In the genomic region with DNA sequence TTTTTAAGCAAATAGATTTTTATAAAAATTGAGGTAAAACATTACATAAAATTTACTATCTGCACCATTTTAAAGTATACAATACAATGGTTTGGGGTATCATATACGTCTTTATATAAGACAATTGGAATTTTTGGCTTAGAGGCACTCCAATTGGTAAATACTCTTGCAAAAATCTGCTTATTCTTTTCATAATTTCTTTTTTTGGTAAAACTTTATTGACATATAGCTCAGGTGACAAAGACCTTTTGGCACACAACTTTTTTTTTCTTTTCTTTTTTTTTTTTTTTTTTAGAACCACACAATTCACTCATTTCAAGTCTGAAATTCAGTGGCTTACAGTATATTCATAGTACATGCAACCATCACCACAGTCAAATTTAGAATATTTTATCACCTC, we compare ENCODE assay signal across 19 cellular contexts. TPM values are rescaled to one million over a fixed set of nuclear protein-coding genes. Genes with fewer than 3 reads are reported as not detected.
DNase-seq lines count a peak whose midpoint lies in the region; ATAC-seq, FAIRE-seq and TF ChIP-seq lines count a peak whose summit lies in the region.
"Had no signal": no experiment of that assay in that cellular context is flagged by ENCODE, and none has a peak within 500 bp of the region (broad histone marks: within the 10 kb centered on the region; RNA-seq: fewer than 3 reads in every experiment).

No MANE protein-coding gene starts in this region.

- TF ChIP-seq CTCF in HepG2 (CRISPR knock-in tag; IDR thresholded peaks at IDR 0.05) = no peak
- no peak for TF ChIP-seq CTCF in right lobe of liver (IDR thresholded peaks at IDR 0.05)
- no peak for TF ChIP-seq CTCF in kidney (IDR thresholded peaks at IDR 0.05; ENCODE audit: borderline replicate concordance, extremely low read depth, insufficient read depth)
- TF ChIP-seq CTCF in PC-3 (conservative IDR thresholded peaks at IDR 0.05; ENCODE audit: low read depth, low read length) = no peak

- CTCF ChIA-PET in HepG2 (lab: Yijun Ruan, JAX; ENCODE audit: low intra/inter-chr PET ratio, low total read pairs) = no interaction called here
- CTCF ChIA-PET in PC-3 (lab: Charles Lee) = interaction anchor here (0.6 kb wide), 1 partner anchor 81 kb away, joined by 7 read pairs; no protein-coding TSS in a partner anchor

- no peak for TF ChIP-seq RAD21 in HepG2 (CRISPR knock-in tag; IDR thresholded peaks at IDR 0.05)

- H3K36me3 ChIP-seq in HepG2 (replicated peaks in 1 of 2; ENCODE audit: control insufficient read depth in 1 of 2, insufficient read depth in 2 of 2, low read length in 2 of 2) (peaks cover 17 to 59% of the 10 kb centered on the region in 2 experiments), right lobe of liver (peaks cover 0 to 4% (median 0%) of the 10 kb centered on the region in 4 donors), kidney (ENCODE audit: control insufficient read depth in 1 of 2, insufficient read depth in 2 of 2, low read length in 2 of 2) (no peaks in the 10 kb centered on the region), PC-3 (ENCODE audit: low read depth, low read length) (no peaks in the 10 kb centered on the region)
- H3K36me3 ChIP-seq: BE2C had no signal

- peaks cover 54% of the 10 kb centered on the region for H3K36me3 Mint-ChIP-seq in stimulated activated memory B cell treated with anti-CD40 and anti-IgM and Interleukin-4, amounts not matched to agents 10 μg/mL and 1 μg/mL and 100 μg/mL, for 72 hours

- intact Hi-C loops in HepG2 (cut with micrococcal nuclease; ENCODE audit: unreplicated experiment) = no loop called here
- intact Hi-C loops in right lobe of liver (cut with DNase I) = no loop called here
- intact Hi-C loops in kidney (cut with DNase I) = no loop called here
- intact Hi-C loops in PC-3 (cut with micrococcal nuclease) = no loop called here

- FAIRE-seq in HepG2 (lab: Jason Lieb, UNC) = no peak
- FAIRE-seq in kidney (lab: Jason Lieb, UNC) = peak; percentile 19
- FAIRE-seq: GM12891, GM19239, H1 had no signal

- H2AFZ ChIP-seq in HepG2 (ENCODE audit: low read length) (no peak overlapping the region), PC-3 (ENCODE audit: low read length) (no peak overlapping the region)

- H4K20me1 ChIP-seq in HepG2 (ENCODE audit: insufficient read depth, low read length) = no peaks in the 10 kb centered on the region
- no peaks in the 10 kb centered on the region for H4K20me1 ChIP-seq in PC-3 (ENCODE audit: low read length)

- H3K27ac Mint-ChIP-seq in stimulated activated memory B cell treated with anti-CD40 and anti-IgM and Interleukin-4, amounts not matched to agents 10 μg/mL and 1 μg/mL and 100 μg/mL, for 72 hours = peak overlapping the region; percentile 52
- H3K27ac Mint-ChIP-seq: H9 had no signal

- no peaks in the 10 kb centered on the region for H3K9me2 ChIP-seq in PC-3 (replicated peaks; ENCODE audit: low read length)

- no peaks in the 10 kb centered on the region for H3K79me2 ChIP-seq in HepG2 (ENCODE audit: insufficient read depth, low read length)
- H3K79me2 ChIP-seq in PC-3 (ENCODE audit: low read length) = no peaks in the 10 kb centered on the region

- H3K9me3 ChIP-seq in HepG2 (ENCODE audit: low read length) (no peaks in the 10 kb centered on the region), right lobe of liver (no peaks in the 10 kb centered on the region), kidney (ENCODE audit: control insufficient read depth in 1 of 2, low read length in 2 of 2) (no peaks in the 10 kb centered on the region), PC-3 (ENCODE audit: low read length) (no peaks in the 10 kb centered on the region)
- H3K9me3 ChIP-seq: BE2C had no signal

- H3K4me1 ChIP-seq in HepG2 (ENCODE audit: insufficient read depth, low read length) (no peaks in the 10 kb centered on the region), right lobe of liver (no peaks in the 10 kb centered on the region), kidney (ENCODE audit: control insufficient read depth in 1 of 2, insufficient read depth in 1 of 2, low read depth in 1 of 2, low read length in 2 of 2) (no peaks in the 10 kb centered on the region), PC-3 (ENCODE audit: insufficient read depth, low read length) (no peaks in the 10 kb centered on the region)
- H3K4me1 ChIP-seq: BE2C had no signal

- no peak for DNase-seq in HepG2 (ENCODE audit: low spot score)
- DNase-seq in right lobe of liver = no peak
- DNase-seq in kidney = no peak
- no peak for DNase-seq in stimulated activated naive CD4-positive, alpha-beta T cell treated with Interleukin-2 at 50 U/mL for 16 hours (lab: John Stamatoyannopoulos, UW)
- DNase-seq in PC-3 = no peak
- DNase-seq: BE2C; C1 segment of cervical spinal cord; CD4-positive, CD25-positive, alpha-beta regulatory T cell; CD8-positive, alpha-beta memory T cell; COR-L47; DMS 273 treated with DMSO at 0.1 percent for 48 hours; DMS53; DND-41; EL; H9 had no signal

- no peaks in the 10 kb centered on the region for H3K27me3 ChIP-seq in HepG2 (ENCODE audit: control insufficient read depth in 1 of 2, insufficient read depth in 2 of 2, low read length in 2 of 2)
- no peaks in the 10 kb centered on the region for H3K27me3 ChIP-seq in right lobe of liver
- H3K27me3 ChIP-seq in PC-3 (ENCODE audit: low read length) = no peaks in the 10 kb centered on the region
- H3K27me3 ChIP-seq: BE2C had no signal

- WGBS in HepG2 (ENCODE audit: low lambda C conversion rate) = 98% methylated on average over 1 of the region's 1 CpG
- WGBS in right lobe of liver (ENCODE audit: insufficient coverage, low coverage, low lambda C conversion rate, missing lambda C conversion rate) = 82% methylated on average over 1 of the region's 1 CpG

- no TSS peak for BruUV-seq in HepG2 (replicated peaks; lab: Mats Ljungman, UMichigan)
- no TSS peak for BruUV-seq in PC-3 (replicated peaks; lab: Mats Ljungman, UMichigan)

- no peak overlapping the region for H3K9ac ChIP-seq in HepG2 (ENCODE audit: insufficient read depth, low read depth, low read length)
- no peak overlapping the region for H3K9ac ChIP-seq in kidney (ENCODE audit: low read length in 2 of 2)
- no peak overlapping the region for H3K9ac ChIP-seq in PC-3 (ENCODE audit: low read length)

- no peaks in the 10 kb centered on the region for H3K9me3 Mint-ChIP-seq in stimulated activated memory B cell treated with anti-CD40 and anti-IgM and Interleukin-4, amounts not matched to agents 10 μg/mL and 1 μg/mL and 100 μg/mL, for 72 hours
- H3K9me3 Mint-ChIP-seq: CD4-positive, CD25-positive, alpha-beta regulatory T cell; CD8-positive, alpha-beta memory T cell; H9 had no signal

- H3K4me3 Mint-ChIP-seq in stimulated activated memory B cell treated with anti-CD40 and anti-IgM and Interleukin-4, amounts not matched to agents 10 μg/mL and 1 μg/mL and 100 μg/mL, for 72 hours = no peak overlapping the region
- H3K4me3 Mint-ChIP-seq: CD4-positive, CD25-positive, alpha-beta regulatory T cell; CD8-positive, alpha-beta memory T cell; H9 had no signal

- H3K4me2 ChIP-seq in HepG2 (ENCODE audit: low read depth, low read length) (no peak overlapping the region), PC-3 (ENCODE audit: low read length) (no peak overlapping the region)

- TF ChIP-seq POLR2A in HepG2 (IDR thresholded peaks at IDR 0.05; ENCODE audit: insufficient read depth in 1 of 2, low read depth in 2 of 2, low read length in 2 of 2) (no peak), right lobe of liver (IDR thresholded peaks at IDR 0.05) (no peak)

- peaks cover 12% of the 10 kb centered on the region for H3K4me1 Mint-ChIP-seq in stimulated activated memory B cell treated with anti-CD40 and anti-IgM and Interleukin-4, amounts not matched to agents 10 μg/mL and 1 μg/mL and 100 μg/mL, for 72 hours

- ATAC-seq in HepG2 (no peak), right lobe of liver (no peak), PC-3 (no peak)
- no peak for ATAC-seq in stimulated activated memory B cell treated with anti-CD40 and anti-IgM and Interleukin-4, amounts not matched to agents 10 μg/mL and 1 μg/mL and 100 μg/mL, for 72 hours

- no peak for TF ChIP-seq EP300 in HepG2 (IDR thresholded peaks at IDR 0.05; ENCODE audit: low read depth in 2 of 2, low read length in 2 of 2)
- TF ChIP-seq EP300 in HepG2 (CRISPR knock-in tag; IDR thresholded peaks at IDR 0.05; ENCODE audit: borderline replicate concordance) = no peak

- no peaks in the 10 kb centered on the region for H3K27me3 Mint-ChIP-seq in stimulated activated memory B cell treated with anti-CD40 and anti-IgM and Interleukin-4, amounts not matched to agents 10 μg/mL and 1 μg/mL and 100 μg/mL, for 72 hours
- H3K27me3 Mint-ChIP-seq: CD4-positive, CD25-positive, alpha-beta regulatory T cell had no signal

- in situ Hi-C loops in HepG2 (cut with HindIII; ENCODE audit: extremely low pct_ligation_motif_present, low pct_unique_long_range_greater_than_20kb) = no loop called here

- no peaks in the 10 kb centered on the region for H3F3A ChIP-seq in PC-3 (ENCODE audit: low read length, unreplicated experiment)

- H3K4me3 ChIP-seq in HepG2 (replicated peaks in 1 of 3; ENCODE audit: insufficient read depth in 1 of 3, low read depth in 2 of 3, low read length in 3 of 3) (no peak overlapping the region), right lobe of liver (no peak overlapping the region), kidney (ENCODE audit: low read length in 2 of 2) (no peak overlapping the region), PC-3 (ENCODE audit: low read length) (no peak overlapping the region)

- H3K27ac ChIP-seq in HepG2 (ENCODE audit: extremely low read length, insufficient read depth, low read length) (no peak overlapping the region), right lobe of liver (no peak overlapping the region), kidney (ENCODE audit: low read depth in 2 of 2, low read length in 2 of 2) (no peak overlapping the region), PC-3 (ENCODE audit: low read length) (no peak overlapping the region)

- POLR2A ChIA-PET in HepG2 (lab: Yijun Ruan, JAX) = interaction anchor here (0.7 kb wide), 1 partner anchor 18 kb away, joined by 4 read pairs; no protein-coding TSS in a partner anchor
- POLR2A ChIA-PET in PC-3 (lab: Charles Lee; ENCODE audit: unreplicated experiment) = no interaction called here

RNA-seq across cellular contexts. Expression of gene ATG16L2, which starts 57.8 kb away (rescaled TPM):
- 0.79 and 6.2 TPM in 2 replicates for total RNA-seq in HepG2 (2016; rRNA removed; fragmentation: Illumina TruSeq; extraction: Trizol)
- total RNA-seq in HepG2 (2016; cell fraction: cytosol; rRNA removed; fragmentation: Illumina TruSeq; extraction: Trizol; ENCODE audit: low read depth) = 0.71 and 1.1 TPM in 2 replicates
- total RNA-seq in HepG2 (2016; cell fraction: insoluble cytoplasmic fraction; rRNA removed; fragmentation: Illumina TruSeq; extraction: Trizol) = 0.88 and 6.5 TPM in 2 replicates
- 0.93 and 2.4 TPM in 2 replicates for total RNA-seq in HepG2 (2016; cell fraction: membrane; rRNA removed; fragmentation: Illumina TruSeq; extraction: Trizol)
- total RNA-seq in HepG2 (2016; cell fraction: nucleus; rRNA removed; fragmentation: Illumina TruSeq; extraction: Trizol) = 11.6 and 12.0 TPM in 2 replicates
- polyA plus RNA-seq in HepG2 (2011; rRNA removed) = 14.8 and 19.3 TPM in 2 replicates
- 2.1 and 3.0 TPM in 2 replicates for polyA plus RNA-seq in HepG2 (2011; cell fraction: cytosol; rRNA removed)
- polyA plus RNA-seq in HepG2 (2011; cell fraction: nucleus; rRNA removed) = 251 and 263 TPM in 2 replicates
- polyA plus RNA-seq in HepG2 (2012) = 8.2 and 9.1 TPM in 2 replicates
- 0.28 and 0.58 TPM in 2 replicates for polyA plus RNA-seq in HepG2 (2016; cell fraction: cytosol; fragmentation: Illumina TruSeq; extraction: Trizol; ENCODE audit: low read depth)
- 0.75 and 1.2 TPM in 2 replicates for polyA plus RNA-seq in HepG2 (2016; cell fraction: insoluble cytoplasmic fraction; fragmentation: Illumina TruSeq; extraction: Trizol; ENCODE audit: low read depth)
- polyA plus RNA-seq in HepG2 (2016; cell fraction: membrane; fragmentation: Illumina TruSeq; extraction: Trizol; ENCODE audit: low read depth) = 0.56 and 0.72 TPM in 2 replicates
- 31.9 and 32.0 TPM in 2 replicates for polyA plus RNA-seq in HepG2 (2016; cell fraction: nucleus; fragmentation: Illumina TruSeq; extraction: Trizol; ENCODE audit: insufficient read depth, low read depth)
- polyA minus RNA-seq in HepG2 (2011; rRNA and poly(A)+ RNA removed; ENCODE audit: low replicate concordance) = 9.4 and 19.0 TPM in 2 replicates
- 0.69 and 0.97 TPM in 2 replicates for polyA minus RNA-seq in HepG2 (2011; cell fraction: cytosol; rRNA and poly(A)+ RNA removed)
- 25.1 and 27.8 TPM in 2 replicates for polyA minus RNA-seq in HepG2 (2011; cell fraction: nucleus; rRNA and poly(A)+ RNA removed)
- 10 to 100 TPM in 5 of 6 experiments, 1 to 10 TPM in 1; 8.6 to 23.8 (median 15.4) TPM for total RNA-seq in right lobe of liver
- 38.6 TPM for total RNA-seq in kidney
- 16.1 TPM for polyA plus RNA-seq in kidney (ENCODE audit: insufficient read depth, low read depth, low replicate concordance)
- total RNA-seq in PC-3 (2014; rRNA removed) = 12.2 and 16.2 TPM in 2 replicates
